Comparison of ENCODE assay signal across 8 cellular contexts in the genomic region with DNA sequence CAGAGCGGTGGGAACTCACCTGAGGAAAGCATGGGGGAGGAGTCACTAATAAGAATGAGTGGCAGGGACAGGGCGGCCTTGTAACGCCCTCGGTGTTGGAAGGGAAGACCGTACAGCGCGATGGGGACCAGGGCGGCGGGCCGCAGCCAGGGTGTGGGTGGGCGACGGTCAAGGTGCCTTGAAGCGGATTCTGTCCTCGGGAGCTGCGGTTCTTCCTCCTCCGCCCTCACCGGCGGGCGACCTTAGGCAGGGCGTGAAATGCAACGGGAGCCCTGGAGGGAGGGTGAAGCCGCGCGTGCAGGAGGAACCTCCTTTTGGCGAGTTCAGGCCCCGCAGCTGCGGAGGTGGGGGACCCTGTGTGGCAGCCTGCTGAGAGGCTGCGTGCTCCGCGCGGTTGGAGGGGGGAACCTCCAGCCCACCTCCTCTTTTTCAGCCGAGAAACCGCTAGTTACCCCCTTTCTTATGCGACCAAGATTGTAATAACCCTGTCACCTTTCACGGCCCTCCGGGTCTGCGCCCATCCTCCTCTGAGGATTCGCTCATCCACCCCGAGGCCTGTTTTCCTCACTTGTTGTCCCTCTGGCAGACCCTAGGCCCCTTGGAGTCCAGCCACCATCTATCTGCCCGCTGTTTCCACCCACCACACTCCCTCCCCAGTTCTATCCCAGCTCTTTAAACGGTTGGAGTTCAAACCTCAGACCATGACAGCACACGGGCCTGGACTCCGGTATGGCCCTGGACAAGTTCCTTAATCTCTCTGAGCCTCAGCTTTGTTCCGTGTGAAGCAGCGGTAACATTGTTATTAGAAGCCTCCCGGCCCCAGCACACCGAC. TPM values are rescaled to one million over a fixed set of nuclear protein-coding genes. Genes with fewer than 3 reads are reported as not detected.
DNase-seq lines count a peak whose midpoint lies in the region; ATAC-seq and TF ChIP-seq lines count a peak whose summit lies in the region.

No MANE protein-coding gene starts in this region.

- H2AFZ ChIP-seq in parathyroid adenoma = peak overlapping the region; percentile 93

- no peaks in the 10 kb centered on the region for H3K36me3 ChIP-seq in parathyroid adenoma (ENCODE audit: control insufficient read depth, insufficient read depth, low read length)

- peaks cover 16% of the 10 kb centered on the region for H3K4me1 Mint-ChIP-seq in activated CD8-positive, alpha-beta T cell treated with anti-CD3 and anti-CD28 coated beads for 36 hours (ENCODE audit: low read depth)

- peak overlapping the region; percentile 82 for H3K4me2 ChIP-seq in parathyroid adenoma (ENCODE audit: low read length)

- DNase-seq in AG04449 (ENCODE audit: low read depth, low spot score) (no peak), NCI-H2107 (lab: John Stamatoyannopoulos, UW) (peak; percentile 39), globus pallidus (ENCODE audit: low spot score) (peak; percentile 27), putamen (ENCODE audit: low spot score) (no peak)
- peak; percentile 70 for DNase-seq in activated CD8-positive, alpha-beta T cell treated with anti-CD3 and anti-CD28 coated beads for 36 hours

- no peaks in the 10 kb centered on the region for H3K79me2 ChIP-seq in parathyroid adenoma

- peaks cover 2% of the 10 kb centered on the region for H3K27me3 Mint-ChIP-seq in activated CD8-positive, alpha-beta T cell treated with anti-CD3 and anti-CD28 coated beads for 36 hours

- no peaks in the 10 kb centered on the region for H3K27me3 ChIP-seq in parathyroid adenoma (ENCODE audit: control insufficient read depth, insufficient read depth, low read length)

- H3K4me1 ChIP-seq in parathyroid adenoma = no peaks in the 10 kb centered on the region

- peak overlapping the region; percentile 100 for H3K27ac Mint-ChIP-seq in activated CD8-positive, alpha-beta T cell treated with anti-CD3 and anti-CD28 coated beads for 36 hours

- POLR2A ChIA-PET in AG04449 (lab: Yijun Ruan, JAX) = no interaction called here
- POLR2A ChIA-PET in activated CD8-positive, alpha-beta T cell treated with anti-CD3 and anti-CD28 coated beads for 36 hours (lab: Charles Lee) = interaction anchor here (0.7 to 2.8 kb wide), 20 partner anchors 8 to 198 kb away, joined by 3 to 21 read pairs (median 6); no protein-coding TSS in a partner anchor

- no peaks in the 10 kb centered on the region for H3K9me3 ChIP-seq in parathyroid adenoma (ENCODE audit: control insufficient read depth, low read length)

- H3K9ac ChIP-seq in parathyroid adenoma = no peak overlapping the region

- intact Hi-C loops in activated CD8-positive, alpha-beta T cell treated with anti-CD3 and anti-CD28 coated beads for 36 hours (cut with micrococcal nuclease) = loop anchor here (5.0 kb wide), 1 partner anchor 40 kb away; a partner anchor contains a TSS

- no peak for TF ChIP-seq CTCF in AG04449 (IDR thresholded peaks at IDR 0.05; ENCODE audit: insufficient read depth, low read length, missing control alignments)
- no peak for TF ChIP-seq CTCF in activated CD8-positive, alpha-beta T cell treated with anti-CD3 and anti-CD28 coated beads for 36 hours (IDR thresholded peaks at IDR 0.05)
- TF ChIP-seq CTCF in parathyroid adenoma (IDR thresholded peaks at IDR 0.05) = no peak

- H3K27ac ChIP-seq in parathyroid adenoma = peak overlapping the region; percentile 73

- peaks cover 2% of the 10 kb centered on the region for H3K9me3 Mint-ChIP-seq in activated CD8-positive, alpha-beta T cell treated with anti-CD3 and anti-CD28 coated beads for 36 hours

- CTCF ChIA-PET in AG04449 (lab: Yijun Ruan, JAX) = no interaction called here
- CTCF ChIA-PET in activated CD8-positive, alpha-beta T cell treated with anti-CD3 and anti-CD28 coated beads for 36 hours (lab: Charles Lee) = interaction anchor here (1.2 to 1.9 kb wide), 3 partner anchors 15 to 43 kb away, joined by 3 to 7 read pairs (median 5); no protein-coding TSS in a partner anchor

- peak overlapping the region; percentile 98 for H3K4me3 Mint-ChIP-seq in activated CD8-positive, alpha-beta T cell treated with anti-CD3 and anti-CD28 coated beads for 36 hours

- H3K36me3 Mint-ChIP-seq in activated CD8-positive, alpha-beta T cell treated with anti-CD3 and anti-CD28 coated beads for 36 hours (ENCODE audit: low read depth) = no peaks in the 10 kb centered on the region

- ATAC-seq in GM18517 (IDR thresholded peaks at IDR 0.05; ENCODE audit: unreplicated experiment) (peak; percentile 41), HG02970 (IDR thresholded peaks at IDR 0.05; ENCODE audit: low FRiP score, unreplicated experiment) (peak; percentile 51)
- ATAC-seq in activated CD8-positive, alpha-beta T cell treated with anti-CD3 and anti-CD28 coated beads for 36 hours = peak; percentile 63

- H3K4me3 ChIP-seq in AG04449 (ENCODE audit: low read depth, low read length) (peak overlapping the region; percentile 66), parathyroid adenoma (ENCODE audit: low read depth, low read length) (peak overlapping the region; percentile 73)

RNA-seq across cellular contexts. Expression of a gene that starts 0.8 kb away (rescaled TPM):
- 1 to 10 TPM; 6.0 to 7.6 TPM for total RNA-seq in activated CD8-positive, alpha-beta T cell treated with anti-CD3 and anti-CD28 coated beads for 36 hours

RNA-seq across cellular contexts. Expression of a gene that starts 38.4 kb away (rescaled TPM):
- 10 to 100 TPM; 10.8 to 11.1 TPM for total RNA-seq in activated CD8-positive, alpha-beta T cell treated with anti-CD3 and anti-CD28 coated beads for 36 hours

RNA-seq across cellular contexts. Expression of a gene that starts 50.5 kb away (rescaled TPM):
- total RNA-seq in activated CD8-positive, alpha-beta T cell treated with anti-CD3 and anti-CD28 coated beads for 36 hours = not detected

Comparison
In these comparisons a context has a peak if more than half of its experiments do, and no peak if none do; other contexts are left out.
1. DNase-seq: peak in NCI-H2107 (single experiment), activated CD8-positive, alpha-beta T cell treated with anti-CD3 and anti-CD28 coated beads for 36 hours (single experiment) and globus pallidus (single experiment); none in AG04449 (single experiment) and putamen (single experiment).
2. Peak in every context shown above with its lines, with median percentiles within 50 percentile points of each other: ATAC-seq.